ENCODE assay signal across 8 cellular contexts in genomic region chr17:57954421-57955182, GRCh38. TPM values are rescaled to one million over a fixed set of nuclear protein-coding genes. Genes with fewer than 3 reads are reported as not detected.
DNase-seq lines count a peak whose midpoint lies in the region; ATAC-seq and TF ChIP-seq lines count a peak whose summit lies in the region.

No MANE protein-coding gene starts in this region.

- H3K4me3 ChIP-seq in heart left ventricle: peak overlapping the region; percentile 64 to 99 (median 92)

- H3K4me1 Mint-ChIP-seq in activated naive CD8-positive, alpha-beta T cell treated with anti-CD3 and anti-CD28 coated beads, Interleukin-2, amount 50 U/mL, for 24 hours: peaks cover 35% of the 10 kb centered on the region
- peaks cover 49% of the 10 kb centered on the region for H3K4me1 Mint-ChIP-seq in osteocyte (ENCODE audit: unreplicated experiment)

- H3K4me1 ChIP-seq in heart left ventricle: peaks cover 4 to 65% (median 50%) of the 10 kb centered on the region in 12 donors

- peak; percentile 58 for DNase-seq in DMS53 (lab: John Stamatoyannopoulos, UW)
- no peak for DNase-seq in DMS53 treated with DMSO at 0.1 percent for 48 hours (lab: John Stamatoyannopoulos, UW; ENCODE audit: unreplicated experiment)
- DNase-seq in NCI-H1105 (lab: John Stamatoyannopoulos, UW): peak; percentile 51
- no peak for DNase-seq in activated naive CD8-positive, alpha-beta T cell treated with anti-CD3 and anti-CD28 coated beads, Interleukin-2, amount 50 U/mL, for 24 hours
- DNase-seq in heart left ventricle: peak; percentile 92 to 94 (median 93)
- peak; percentile 93 for DNase-seq in osteocyte (ENCODE audit: extremely low spot score, unreplicated experiment)
- no peak for DNase-seq in erythroblast (lab: John Stamatoyannopoulos, UW)

- no peaks in the 10 kb centered on the region for H3K9me3 Mint-ChIP-seq in activated naive CD8-positive, alpha-beta T cell treated with anti-CD3 and anti-CD28 coated beads, Interleukin-2, amount 50 U/mL, for 24 hours
- no peaks in the 10 kb centered on the region for H3K9me3 Mint-ChIP-seq in osteocyte (ENCODE audit: unreplicated experiment)

- peak in 1 of 2 donors; percentile 71 for TF ChIP-seq POLR2A in heart left ventricle (IDR thresholded peaks at IDR 0.05)
- TF ChIP-seq POLR2A in erythroblast (IDR thresholded peaks at IDR 0.05; ENCODE audit: low read length): no peak

- intact Hi-C loops in heart left ventricle (cut with DNase I): loop anchor here (1.0 to 5.0 kb wide), 9 partner anchors 32 to 77 kb away; partner anchors contain the start of gene VEZF1 (in 2 of the 10)

- peak overlapping the region; percentile 54 for H3K4me3 Mint-ChIP-seq in activated naive CD8-positive, alpha-beta T cell treated with anti-CD3 and anti-CD28 coated beads, Interleukin-2, amount 50 U/mL, for 24 hours
- peak overlapping the region; percentile 68 for H3K4me3 Mint-ChIP-seq in osteocyte (ENCODE audit: unreplicated experiment)

- no peaks in the 10 kb centered on the region for H3K36me3 Mint-ChIP-seq in activated naive CD8-positive, alpha-beta T cell treated with anti-CD3 and anti-CD28 coated beads, Interleukin-2, amount 50 U/mL, for 24 hours (ENCODE audit: low read depth)
- H3K36me3 Mint-ChIP-seq in osteocyte (ENCODE audit: unreplicated experiment): no peaks in the 10 kb centered on the region

- peaks cover 57% of the 10 kb centered on the region for H3K27me3 Mint-ChIP-seq in activated naive CD8-positive, alpha-beta T cell treated with anti-CD3 and anti-CD28 coated beads, Interleukin-2, amount 50 U/mL, for 24 hours
- no peaks in the 10 kb centered on the region for H3K27me3 Mint-ChIP-seq in osteocyte (ENCODE audit: unreplicated experiment)

- peaks cover 0 to 4% (median 0%) of the 10 kb centered on the region in 9 donors for H3K27me3 ChIP-seq in heart left ventricle

- peak in 1 of 12 donors; percentile 11 for TF ChIP-seq CTCF in heart left ventricle (IDR thresholded peaks at IDR 0.05)
- no peak for TF ChIP-seq CTCF in osteocyte (IDR thresholded peaks at IDR 0.05)

- ATAC-seq in activated naive CD8-positive, alpha-beta T cell treated with anti-CD3 and anti-CD28 coated beads, Interleukin-2, amount 50 U/mL, for 24 hours: peak; percentile 6
- ATAC-seq in heart left ventricle (peak; percentile 74 to 91 (median 80)), HG03108 (IDR thresholded peaks at IDR 0.05; ENCODE audit: unreplicated experiment) (no peak)

- 1% methylated on average over 27 to 84 of the region's 84 CpGs for WGBS in heart left ventricle, 4 donors

- H3K27ac ChIP-seq in heart left ventricle: peak overlapping the region; percentile 94 to 100 (median 100)

- H3K36me3 ChIP-seq in heart left ventricle: no peaks in the 10 kb centered on the region

- no peaks in the 10 kb centered on the region for H3K9me3 ChIP-seq in heart left ventricle

- H3K27ac Mint-ChIP-seq in activated naive CD8-positive, alpha-beta T cell treated with anti-CD3 and anti-CD28 coated beads, Interleukin-2, amount 50 U/mL, for 24 hours: no peak overlapping the region
- H3K27ac Mint-ChIP-seq in osteocyte (ENCODE audit: unreplicated experiment): peak overlapping the region; percentile 77

RNA-seq across cellular contexts. Expression of gene CUEDC1, which starts 0.6 kb away (rescaled TPM):
- total RNA-seq in heart left ventricle: 10 to 100 TPM; 37.6 to 68.5 (median 42.8) TPM
- polyA plus RNA-seq in heart left ventricle: 10 to 100 TPM; 29.6 to 39.9 TPM
- total RNA-seq in osteocyte: 34.7 and 38.4 TPM in 2 replicates

RNA-seq across cellular contexts. Expression of gene VEZF1, which starts 33.5 kb away (rescaled TPM):
- total RNA-seq in heart left ventricle (10 to 100 TPM; 58.9 to 85.6 (median 62.6) TPM), osteocyte (50.6 and 50.8 TPM in 2 replicates)
- 10 to 100 TPM; 18.2 to 46.4 TPM for polyA plus RNA-seq in heart left ventricle

RNA-seq across cellular contexts. Expression of gene SRSF1, which starts 52.4 kb away (rescaled TPM):
- total RNA-seq in heart left ventricle (100 to 1,000 TPM in 4 of 9 donors, 10 to 100 TPM in 5; 80.8 to 114 (median 99.7) TPM), osteocyte (158 and 161 TPM in 2 replicates)
- polyA plus RNA-seq in heart left ventricle: 100 to 1,000 TPM in 1 of 2 donors, 10 to 100 TPM in 1; 48.2 to 129 TPM

Comparison
In these comparisons a context has a peak if more than half of its experiments do, and no peak if none do; other contexts are left out.
1. DNase-seq: peak in DMS53 (single experiment), NCI-H1105 (single experiment), heart left ventricle (5 of 5) and osteocyte (single experiment); none in DMS53 treated with DMSO at 0.1 percent for 48 hours (single experiment), activated naive CD8-positive, alpha-beta T cell treated with anti-CD3 and anti-CD28 coated beads, Interleukin-2, amount 50 U/mL, for 24 hours (single experiment) and erythroblast (0 of 2).